ENCODE assay signal across 9 cellular contexts in the genomic region with DNA sequence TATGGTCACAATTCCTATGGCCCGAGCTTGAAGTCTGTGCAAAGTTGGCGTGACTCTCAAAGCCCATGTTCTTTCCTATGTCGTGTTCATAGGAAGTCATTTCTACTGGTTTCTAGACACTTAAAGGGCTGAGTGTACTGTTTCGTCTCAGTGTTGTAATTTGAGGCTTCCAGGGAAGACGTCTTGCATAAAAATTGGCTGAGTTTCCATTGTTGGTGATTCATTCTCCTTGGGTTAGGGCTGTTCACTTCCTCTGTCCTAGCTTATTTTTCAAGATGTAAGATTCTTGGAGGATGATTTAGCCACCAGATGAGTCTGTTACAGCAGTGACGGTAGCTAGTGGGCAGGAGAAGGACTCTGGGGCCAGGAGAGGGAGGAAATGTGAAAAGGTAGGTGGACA. TPM values are rescaled to one million over a fixed set of nuclear protein-coding genes. Genes with fewer than 3 reads are reported as not detected.
DNase-seq lines count a peak whose midpoint lies in the region; TF ChIP-seq lines count a peak whose summit lies in the region.
"Had no signal": no experiment of that assay in that cellular context is flagged by ENCODE, and none has a peak within 500 bp of the region (broad histone marks: within the 10 kb centered on the region; RNA-seq: fewer than 3 reads in every experiment).

No MANE protein-coding gene starts in this region.

- H3K27me3 Mint-ChIP-seq in Calu3 (ENCODE audit: unreplicated experiment) = peaks cover 12% of the 10 kb centered on the region
- no peaks in the 10 kb centered on the region for H3K27me3 Mint-ChIP-seq in glutamatergic neuron (ENCODE audit: unreplicated experiment)
- H3K27me3 Mint-ChIP-seq: activated B cell treated with CpG ODN at 0.5 μM for 24 hours had no signal

- no peaks in the 10 kb centered on the region for H3K9me3 Mint-ChIP-seq in Calu3 (ENCODE audit: low read depth, unreplicated experiment)
- peaks cover 2% of the 10 kb centered on the region for H3K9me3 Mint-ChIP-seq in glutamatergic neuron (ENCODE audit: unreplicated experiment)

- TF ChIP-seq CTCF in Calu3 (IDR thresholded peaks at IDR 0.05; ENCODE audit: unreplicated experiment) (no peak), glutamatergic neuron (IDR thresholded peaks at IDR 0.05; ENCODE audit: partially characterized antibody, unreplicated experiment) (no peak)

- H3K36me3 Mint-ChIP-seq in Calu3 (ENCODE audit: insufficient read depth, unreplicated experiment) (no peaks in the 10 kb centered on the region), glutamatergic neuron (ENCODE audit: unreplicated experiment) (peaks cover 6% of the 10 kb centered on the region)

- H3K27ac Mint-ChIP-seq in Calu3 (ENCODE audit: unreplicated experiment) (no peak overlapping the region), glutamatergic neuron (ENCODE audit: unreplicated experiment) (no peak overlapping the region)
- H3K27ac Mint-ChIP-seq: activated B cell treated with CpG ODN at 0.5 μM for 24 hours had no signal

- CTCF ChIA-PET in Calu3 (lab: Charles Lee) = no interaction called here

- BruUV-seq in Calu3 (replicated peaks; lab: Mats Ljungman, UMichigan) = no TSS peak

- H3K4me1 Mint-ChIP-seq in Calu3 (ENCODE audit: low read depth, unreplicated experiment) (no peaks in the 10 kb centered on the region), glutamatergic neuron (ENCODE audit: low read depth, unreplicated experiment) (no peaks in the 10 kb centered on the region)

- intact Hi-C loops in Calu3 (cut with micrococcal nuclease; ENCODE audit: unreplicated experiment) = no loop called here

- peak; percentile 96 for DNase-seq in CD1c-positive myeloid dendritic cell (ENCODE audit: extremely low spot score)
- peak; percentile 81 to 96 for DNase-seq in NOMO-1 (lab: John Stamatoyannopoulos, UW; ENCODE audit: unreplicated experiment in 2 of 2)
- DNase-seq in dermis blood vessel endothelial cell = peak; percentile 33
- DNase-seq in non-pigmented ciliary epithelial cell (ENCODE audit: low read depth) = peak; percentile 79
- no peak for DNase-seq in Calu3
- no peak for DNase-seq in stimulated activated CD4-positive, alpha-beta T cell treated with anti-CD3 and anti-CD28 coated beads, Interleukin-4, amount 100 ng/mL, for 24 hours
- DNase-seq in RPMI8226 = no peak
- DNase-seq in glutamatergic neuron = no peak
- DNase-seq: activated B cell treated with CpG ODN at 0.5 μM for 24 hours had no signal

- no peak overlapping the region for H3K4me3 Mint-ChIP-seq in Calu3 (ENCODE audit: low read depth, unreplicated experiment)
- H3K4me3 Mint-ChIP-seq in glutamatergic neuron (ENCODE audit: unreplicated experiment) = no peak overlapping the region
- H3K4me3 Mint-ChIP-seq: activated B cell treated with CpG ODN at 0.5 μM for 24 hours had no signal

RNA-seq across cellular contexts. Expression of a gene that starts 43.1 kb away (rescaled TPM):
- 0.05 TPM in 1 of 2 replicates, not detected in the other for total RNA-seq in dermis blood vessel endothelial cell
- total RNA-seq in Calu3 (2022) = not detected in 2 replicates
- total RNA-seq in glutamatergic neuron (ENCODE audit: unreplicated experiment) = not detected

RNA-seq across cellular contexts. Expression of a gene that starts 55.0 kb away (rescaled TPM):
- total RNA-seq in dermis blood vessel endothelial cell (not detected in 2 replicates), Calu3 (2022) (not detected in 2 replicates), glutamatergic neuron (ENCODE audit: unreplicated experiment) (not detected)

Comparison
In these comparisons a context has a peak if more than half of its experiments do, and no peak if none do; other contexts are left out.
1. DNase-seq: peak in CD1c-positive myeloid dendritic cell (single experiment), NOMO-1 (2 of 2), dermis blood vessel endothelial cell (single experiment) and non-pigmented ciliary epithelial cell (single experiment); none in Calu3 (single experiment), stimulated activated CD4-positive, alpha-beta T cell treated with anti-CD3 and anti-CD28 coated beads, Interleukin-4, amount 100 ng/mL, for 24 hours (single experiment), RPMI8226 (single experiment) and glutamatergic neuron (single experiment).